ENCODE assay signal across 8 cellular contexts in genomic region chrX:37685452-37686347, GRCh38. TPM values are rescaled to one million over a fixed set of nuclear protein-coding genes. Genes with fewer than 3 reads are reported as not detected.
DNase-seq lines count a peak whose midpoint lies in the region; ATAC-seq and TF ChIP-seq lines count a peak whose summit lies in the region.

TSS of gene XK (plus strand) at chrX:37685791. CDS start at chrX:37685962, 171 bp downstream.

- no peak for DNase-seq in BJ (ENCODE audit: low read depth)
- peak; percentile 33 for DNase-seq in SHP77 treated with DMSO at 0.1 percent for 48 hours (lab: John Stamatoyannopoulos, UW)
- peak; percentile 11 for DNase-seq in hepatic stellate cell (ENCODE audit: low spot score)
- peak; percentile 51 to 79 for DNase-seq in psoas muscle
- no peak for DNase-seq in HCEC 1CT

- CTCF ChIA-PET in BJ (lab: Yijun Ruan, JAX) = no interaction called here

- POLR2A ChIA-PET in BJ (lab: Charles Lee) = no interaction called here

- H3K4me1 ChIP-seq in HUES48 (ENCODE audit: control insufficient read depth, insufficient read depth, low read length) (peaks cover 18% of the 10 kb centered on the region), psoas muscle (no peaks in the 10 kb centered on the region)

- TF ChIP-seq CTCF in BJ (IDR thresholded peaks at IDR 0.05; ENCODE audit: insufficient read depth, low read depth, low read length) (no peak), psoas muscle (IDR thresholded peaks at IDR 0.05) (no peak)

- intact Hi-C loops in psoas muscle (cut with DNase I) = loop anchor here in 1 of 2 donors (10.0 kb wide), 1 partner anchor 161 kb away; no protein-coding TSS in a partner anchor

- peak within 1 kb of the TSS; percentile 67 for H3K9ac ChIP-seq in HUES48 (ENCODE audit: low read depth, low read length)

- H3K4me3 ChIP-seq in BJ (ENCODE audit: low read depth, low read length) = peak within 1 kb of the TSS; percentile 22
- peak within 1 kb of the TSS; percentile 53 for H3K4me3 ChIP-seq in HUES48 (ENCODE audit: low read depth, low read length)
- H3K4me3 ChIP-seq in psoas muscle = peak within 1 kb of the TSS; percentile 67

- ATAC-seq in GM19328 (IDR thresholded peaks at IDR 0.05; ENCODE audit: unreplicated experiment) = peak; percentile 64
- peak; percentile 80 to 84 (median 82) for ATAC-seq in psoas muscle

- H3K36me3 ChIP-seq in BJ (ENCODE audit: control insufficient read depth, insufficient read depth, low read length) (no peaks in the 10 kb centered on the region), HUES48 (ENCODE audit: control insufficient read depth, insufficient read depth, low read length) (no peaks in the 10 kb centered on the region), psoas muscle (ENCODE audit: insufficient read depth in 1 of 2, low read depth in 1 of 2) (no peaks in the 10 kb centered on the region)

- H3K27ac ChIP-seq in HUES48 (ENCODE audit: low read depth, low read length) (peak within 1 kb of the TSS; percentile 46), angular gyrus (ENCODE audit: low read depth, low read length) (peak within 1 kb of the TSS; percentile 59), psoas muscle (peak within 1 kb of the TSS; percentile 85)

- WGBS in psoas muscle, 3 donors = 2 to 29% (median 5%) methylated on average over 42 to 96 of the region's 96 CpGs

- no peaks in the 10 kb centered on the region for H3K27me3 ChIP-seq in BJ (ENCODE audit: control insufficient read depth, insufficient read depth, low read length)
- peaks cover 30% of the 10 kb centered on the region for H3K27me3 ChIP-seq in HUES48 (ENCODE audit: control insufficient read depth, insufficient read depth, low read length)
- no peaks in the 10 kb centered on the region for H3K27me3 ChIP-seq in psoas muscle (ENCODE audit: insufficient read depth in 3 of 3, low read length in 2 of 3)

- H3K9me3 ChIP-seq in HUES48 (ENCODE audit: control insufficient read depth, insufficient read depth, low read length) (no peaks in the 10 kb centered on the region), psoas muscle (no peaks in the 10 kb centered on the region)

RNA-seq across cellular contexts. Expression of gene XK, which starts in this region (rescaled TPM):
- polyA plus RNA-seq in BJ (2011; rRNA removed) (not detected in 2 replicates), psoas muscle (1 to 10 TPM in 2 of 3 donors, under 1 TPM in 1; 0.94 to 4.8 (median 1.5) TPM)
- polyA minus RNA-seq in BJ (2011; rRNA and poly(A)+ RNA removed) = not detected in 2 replicates
- 1 to 10 TPM; 3.2 to 8.9 (median 3.8) TPM for total RNA-seq in psoas muscle

Comparison
In these comparisons a context has a peak if more than half of its experiments do, and no peak if none do; other contexts are left out.
1. DNase-seq: peak in SHP77 treated with DMSO at 0.1 percent for 48 hours (single experiment), hepatic stellate cell (single experiment) and psoas muscle (2 of 2); none in BJ (single experiment) and HCEC 1CT (single experiment).
2. Peak in every context shown above with its lines, with median percentiles within 50 percentile points of each other: H3K4me3 ChIP-seq and H3K27ac ChIP-seq.